ENCODE assay signal across 31 cellular contexts in genomic region chr4:165780735-165781134, GRCh38.
"Had no signal": no experiment of that assay in that cellular context is flagged by ENCODE, and none has a peak within 500 bp of the region (broad histone marks: within the 10 kb centered on the region; RNA-seq: fewer than 3 reads in every experiment).

No MANE protein-coding gene starts in this region.

- H3K27me3 ChIP-seq: adrenal gland, body of pancreas, breast epithelium, Peyer's patch had no signal

- H3K4me1 ChIP-seq: adrenal gland, breast epithelium, Peyer's patch had no signal

- FAIRE-seq: astrocyte, TTC549 had no signal

- H3K36me3 ChIP-seq: adrenal gland, breast epithelium, Peyer's patch had no signal

- H3K36me3 Mint-ChIP-seq: activated naive CD8-positive, alpha-beta T cell treated with anti-CD3 and anti-CD28 coated beads, Interleukin-2, amount 10 ng/mL, durations not matched to agents 7 days and 5 days had no signal

- H3K27ac Mint-ChIP-seq: activated CD4-positive, alpha-beta T cell treated with anti-CD3 and anti-CD28 coated beads, Interleukin-2, amount 10 ng/mL, durations not matched to agents 24 days and 14 days; activated CD8-positive, alpha-beta T cell treated with anti-CD3 and anti-CD28 coated beads for 36 hours; activated naive CD8-positive, alpha-beta T cell treated with anti-CD3 and anti-CD28 coated beads, Interleukin-2, amount 10 ng/mL, durations not matched to agents 7 days and 5 days; activated T-cell treated with anti-CD3 and anti-CD28 coated beads, Interleukin-2, amount 50 U/mL, for 72 hours; activated T-helper 17 cell treated with anti-CD3 and anti-CD28 coated beads, Interleukin-2, amount 50 U/mL, for 72 hours had no signal

- H3K4me3 Mint-ChIP-seq: activated CD4-positive, alpha-beta T cell treated with anti-CD3 and anti-CD28 coated beads, Interleukin-2, amount 10 ng/mL, durations not matched to agents 24 days and 14 days; activated CD8-positive, alpha-beta T cell treated with anti-CD3 and anti-CD28 coated beads for 36 hours; activated naive CD8-positive, alpha-beta T cell treated with anti-CD3 and anti-CD28 coated beads, Interleukin-2, amount 10 ng/mL, durations not matched to agents 7 days and 5 days; activated T-cell treated with anti-CD3 and anti-CD28 coated beads, Interleukin-2, amount 50 U/mL, for 72 hours; activated T-helper 17 cell treated with anti-CD3 and anti-CD28 coated beads, Interleukin-2, amount 50 U/mL, for 72 hours had no signal

- ATAC-seq: activated CD8-positive, alpha-beta T cell treated with anti-CD3 and anti-CD28 coated beads for 36 hours; activated T-cell treated with anti-CD3 and anti-CD28 coated beads, Interleukin-2, amount 50 U/mL, for 72 hours; activated T-helper 17 cell treated with anti-CD3 and anti-CD28 coated beads, Interleukin-2, amount 50 U/mL, for 72 hours; PC-3; SK-N-SH treated with all-trans-retinoic acid at 6 μM for 48 hours had no signal

- H3K4me1 Mint-ChIP-seq: activated CD4-positive, alpha-beta T cell treated with anti-CD3 and anti-CD28 coated beads, Interleukin-2, amount 10 ng/mL, durations not matched to agents 24 days and 14 days; activated naive CD8-positive, alpha-beta T cell treated with anti-CD3 and anti-CD28 coated beads, Interleukin-2, amount 10 ng/mL, durations not matched to agents 7 days and 5 days; activated T-helper 17 cell treated with anti-CD3 and anti-CD28 coated beads, Interleukin-2, amount 50 U/mL, for 72 hours had no signal

- DNase-seq: activated CD4-positive, alpha-beta T cell treated with anti-CD3 and anti-CD28 coated beads, Interleukin-2, amount 10 ng/mL, durations not matched to agents 24 days and 14 days; activated CD4-positive, alpha-beta T cell treated with anti-CD3 and anti-CD28 coated beads, Interleukin-2, amount 50 U/mL, for 4 hours; activated CD8-positive, alpha-beta T cell treated with anti-CD3 and anti-CD28 coated beads for 36 hours; activated effector memory CD4-positive, alpha-beta T cell treated with anti-CD3 and anti-CD28 coated beads, Interleukin-2, amount 50 U/mL, for 16 hours; activated naive CD4-positive, alpha-beta T cell; activated naive CD4-positive, alpha-beta T cell treated with anti-CD3 and anti-CD28 coated beads, Interleukin-2, amount 50 U/mL, for 16 hours; activated naive CD8-positive, alpha-beta T cell treated with anti-CD3 and anti-CD28 coated beads, Interleukin-2, amount 10 ng/mL, durations not matched to agents 7 days and 5 days; activated T-cell treated with anti-CD3 and anti-CD28 coated beads, Interleukin-2, amount 50 U/mL, for 1 hour; activated T-cell treated with anti-CD3 and anti-CD28 coated beads, Interleukin-2, amount 50 U/mL, for 72 hours; adrenal gland; NCI-H1048; NCI-H1105 treated with DMSO at 0.1 percent for 48 hours; NCI-H1436; NCI-H1694; NCI-H1930; NCI-H2081 treated with DMSO at 0.1 percent for 48 hours; NCI-H226; NCI-H446 treated with DMSO at 0.1 percent for 48 hours; NCI-H524; PC-3; Peyer's patch; RPMI8226; SIG-M5; SW 1271; T-helper 1 cell had no signal

- H3K27ac ChIP-seq: adrenal gland, breast epithelium, Peyer's patch had no signal

- H3K4me3 ChIP-seq: adrenal gland, body of pancreas, breast epithelium, Peyer's patch had no signal

- H3K27me3 Mint-ChIP-seq: activated CD4-positive, alpha-beta T cell treated with anti-CD3 and anti-CD28 coated beads, Interleukin-2, amount 10 ng/mL, durations not matched to agents 24 days and 14 days; activated CD8-positive, alpha-beta T cell treated with anti-CD3 and anti-CD28 coated beads for 36 hours; activated naive CD8-positive, alpha-beta T cell treated with anti-CD3 and anti-CD28 coated beads, Interleukin-2, amount 10 ng/mL, durations not matched to agents 7 days and 5 days; activated T-helper 17 cell treated with anti-CD3 and anti-CD28 coated beads, Interleukin-2, amount 50 U/mL, for 72 hours had no signal

- H3K9me3 ChIP-seq: adrenal gland, body of pancreas, breast epithelium, Peyer's patch had no signal
